Comparison of ENCODE assay signal across 34 cellular contexts in genomic region chr1:4847731-4848130, GRCh38.
"Had no signal": no experiment of that assay in that cellular context is flagged by ENCODE, and none has a peak within 500 bp of the region (broad histone marks: within the 10 kb centered on the region; RNA-seq: fewer than 3 reads in every experiment).

No MANE protein-coding gene starts in this region.

- H3K4me3 ChIP-seq: adrenal gland, body of pancreas, breast epithelium had no signal

- H3K9me3 ChIP-seq: adrenal gland, body of pancreas had no signal

- H3K27me3 ChIP-seq: adrenal gland, body of pancreas, breast epithelium had no signal

- FAIRE-seq: astrocyte had no signal

- DNase-seq: activated B cell treated with CpG ODN at 0.5 μM for 24 hours; activated CD4-positive, alpha-beta memory T cell treated with anti-CD3 and anti-CD28 coated beads for 36 hours; activated CD4-positive, alpha-beta T cell treated with anti-CD3 and anti-CD28 coated beads for 4 hours; activated CD4-positive, alpha-beta T cell treated with anti-CD3 and anti-CD28 coated beads, Interleukin-2, amount 50 U/mL, for 1 hour; activated CD4-positive, CD25-positive, alpha-beta regulatory T cell treated with anti-CD3 and anti-CD28 coated beads, Interleukin-2, amount 50 U/mL, for 72 hours; activated CD8-positive, alpha-beta memory T cell treated with anti-CD3 and anti-CD28 coated beads, Interleukin-2, amount 50 U/mL, for 4 hours; activated gamma-delta T cell treated with Interleukin-2 at 50 U/mL for 16 hours; activated naive CD4-positive, alpha-beta T cell treated with anti-CD3 and anti-CD28 coated beads for 36 hours; activated T-cell treated with anti-CD3 and anti-CD28 coated beads for 4 hours; activated T-cell treated with anti-CD3 and anti-CD28 coated beads, Interleukin-2, amount 50 U/mL, for 4 hours; adrenal gland; MM.1S; MV-4-11; NCI-H1092 treated with DMSO at 0.1 percent for 48 hours; NCI-H1417; NCI-H146; NCI-H187; NCI-H2029 treated with DMSO at 0.1 percent for 48 hours; NCI-H2107; NCI-H2171; NCI-H510A; NCI-H526; NCI-H748 treated with DMSO at 0.1 percent for 48 hours; RPMI8226; SIG-M5; T-cell; T-helper 2 cell; T-helper 9 cell had no signal

- ATAC-seq: activated naive CD4-positive, alpha-beta T cell treated with anti-CD3 and anti-CD28 coated beads, Interleukin-2, amount 50 U/mL, for 72 hours; activated T-cell treated with anti-CD3 and anti-CD28 coated beads, Interleukin-2, amount 50 U/mL, for 4 hours; body of pancreas; SK-N-SH treated with all-trans-retinoic acid at 6 μM for 48 hours; T-cell had no signal

- H3K36me3 ChIP-seq: adrenal gland, breast epithelium had no signal

- H3K4me1 ChIP-seq: adrenal gland, body of pancreas, breast epithelium had no signal

- H3K27ac ChIP-seq: adrenal gland, body of pancreas, breast epithelium, VCaP had no signal
